ENCODE assay signal across 21 cellular contexts in genomic region chr9:105082843-105083242, GRCh38.
"Had no signal": no experiment of that assay in that cellular context is flagged by ENCODE, and none has a peak within 500 bp of the region (broad histone marks: within the 10 kb centered on the region; RNA-seq: fewer than 3 reads in every experiment).

No MANE protein-coding gene starts in this region.

- H3K4me3 ChIP-seq: esophagus muscularis mucosa, gastroesophageal sphincter, lung, pancreas, prostate gland, right lobe of liver, testis, transverse colon had no signal

- H3K27me3 ChIP-seq: esophagus muscularis mucosa, gastroesophageal sphincter, pancreas, right lobe of liver, testis, transverse colon had no signal

- H3K4me1 Mint-ChIP-seq: naive B cell; nephron; stimulated activated memory B cell treated with anti-CD40 and anti-IgM and Interleukin-4, amounts not matched to agents 10 μg/mL and 1 μg/mL and 100 μg/mL, for 72 hours; stimulated activated naive CD8-positive, alpha-beta T cell treated with anti-CD3 and anti-CD28 coated beads, Interleukin-15, amount 100 ng/mL, for 72 hours had no signal

- H3K4me1 ChIP-seq: gastroesophageal sphincter, prostate gland, right lobe of liver, testis, transverse colon had no signal

- H3K9me3 Mint-ChIP-seq: stimulated activated memory B cell treated with anti-CD40 and anti-IgM and Interleukin-4, amounts not matched to agents 10 μg/mL and 1 μg/mL and 100 μg/mL, for 72 hours; stimulated activated naive CD8-positive, alpha-beta T cell treated with anti-CD3 and anti-CD28 coated beads, Interleukin-15, amount 100 ng/mL, for 72 hours had no signal

- H3K36me3 Mint-ChIP-seq: naive B cell; stimulated activated memory B cell treated with anti-CD40 and anti-IgM and Interleukin-4, amounts not matched to agents 10 μg/mL and 1 μg/mL and 100 μg/mL, for 72 hours had no signal

- ATAC-seq: gastroesophageal sphincter; left colon; left ventricle myocardium superior; pancreas; right lobe of liver; stimulated activated memory B cell treated with anti-CD40 and anti-IgM and Interleukin-4, amounts not matched to agents 10 μg/mL and 1 μg/mL and 100 μg/mL, for 72 hours; stimulated activated naive CD8-positive, alpha-beta T cell treated with anti-CD3 and anti-CD28 coated beads, Interleukin-15, amount 100 ng/mL, for 72 hours had no signal

- H3K27ac ChIP-seq: epithelial cell of prostate, esophagus muscularis mucosa, gastroesophageal sphincter, pancreas, prostate gland, right lobe of liver, testis, transverse colon had no signal

- H3K36me3 ChIP-seq: esophagus muscularis mucosa, gastroesophageal sphincter, pancreas, prostate gland, right lobe of liver, transverse colon had no signal

- H3K27me3 Mint-ChIP-seq: naive B cell; stimulated activated memory B cell treated with anti-CD40 and anti-IgM and Interleukin-4, amounts not matched to agents 10 μg/mL and 1 μg/mL and 100 μg/mL, for 72 hours; stimulated activated naive CD8-positive, alpha-beta T cell treated with anti-CD3 and anti-CD28 coated beads, Interleukin-15, amount 100 ng/mL, for 72 hours had no signal

- H3K4me3 Mint-ChIP-seq: naive B cell; nephron; stimulated activated memory B cell treated with anti-CD40 and anti-IgM and Interleukin-4, amounts not matched to agents 10 μg/mL and 1 μg/mL and 100 μg/mL, for 72 hours; stimulated activated naive CD8-positive, alpha-beta T cell treated with anti-CD3 and anti-CD28 coated beads, Interleukin-15, amount 100 ng/mL, for 72 hours had no signal

- H3K9me3 ChIP-seq: esophagus muscularis mucosa, gastroesophageal sphincter, pancreas, prostate gland, right lobe of liver, testis, transverse colon had no signal

- DNase-seq: effector memory CD4-positive, alpha-beta T cell; glutamatergic neuron; left colon; left ventricle myocardium superior; mesenchymal stem cell; naive B cell; occipital lobe; pancreas; retina; right lobe of liver; stimulated activated CD4-positive, alpha-beta T cell treated with anti-CD3 and anti-CD28 coated beads, Interleukin-4, amount 100 ng/mL, for 24 hours; stimulated activated naive CD8-positive, alpha-beta T cell treated with anti-CD3 and anti-CD28 coated beads, Interleukin-15, amount 100 ng/mL, for 72 hours; testis; transverse colon had no signal

- H3K27ac Mint-ChIP-seq: naive B cell; nephron; stimulated activated memory B cell treated with anti-CD40 and anti-IgM and Interleukin-4, amounts not matched to agents 10 μg/mL and 1 μg/mL and 100 μg/mL, for 72 hours had no signal
